12 cellular contexts compared by ENCODE assay signal in genomic region chr6:142827356-142827755, GRCh38.
DNase-seq lines count a peak whose midpoint lies in the region; ATAC-seq and TF ChIP-seq lines count a peak whose summit lies in the region.
"Had no signal": no experiment of that assay in that cellular context is flagged by ENCODE, and none has a peak within 500 bp of the region (broad histone marks: within the 10 kb centered on the region; RNA-seq: fewer than 3 reads in every experiment).

No MANE protein-coding gene starts in this region.

- TF ChIP-seq POLR2A in Peyer's patch (IDR thresholded peaks at IDR 0.05), result peak in 1 of 2 donors; percentile 26

- no peak for ATAC-seq in GM18873 (IDR thresholded peaks at IDR 0.05; ENCODE audit: low FRiP score, unreplicated experiment)
- ATAC-seq in GM18867 (IDR thresholded peaks at IDR 0.05; ENCODE audit: unreplicated experiment), result no peak

- peaks cover 0 to 25% (median 0%) of the 10 kb centered on the region in 4 donors for H3K4me1 ChIP-seq in Peyer's patch

- H3K9me3 ChIP-seq in Peyer's patch, result no peaks in the 10 kb centered on the region
- H3K9me3 ChIP-seq: tibial nerve had no signal

- H3K4me3 ChIP-seq in Peyer's patch, result no peak overlapping the region
- H3K4me3 ChIP-seq: tibial nerve had no signal

- DNase-seq in Peyer's patch (peak in 2 of 3 donors; percentile 81 to 82), dermis blood vessel endothelial cell (peak; percentile 97), left kidney (ENCODE audit: low read depth, low spot score) (peak; percentile 20), pulmonary artery endothelial cell (ENCODE audit: low read depth, low spot score) (peak; percentile 90), superior temporal gyrus (ENCODE audit: extremely low spot score) (no peak)
- no peak for DNase-seq in activated T-cell treated with anti-CD3 and anti-CD28 coated beads, Interleukin-2, amount 50 U/mL, for 48 hours
- DNase-seq: activated CD4-positive, alpha-beta T cell treated with anti-CD3 and anti-CD28 coated beads, Interleukin-2, amount 50 U/mL, for 1 hour; NCI-H1694 treated with DMSO at 0.1 percent for 48 hours; NCI-H526 had no signal

- no peaks in the 10 kb centered on the region for H3K36me3 ChIP-seq in Peyer's patch
- H3K36me3 ChIP-seq: tibial nerve had no signal

- no peaks in the 10 kb centered on the region for H3K27me3 ChIP-seq in Peyer's patch
- H3K27me3 ChIP-seq: tibial nerve had no signal

- peak overlapping the region in 3 of 4 donors; percentile 11 to 75 (median 73) for H3K27ac ChIP-seq in Peyer's patch
- H3K27ac ChIP-seq: tibial nerve had no signal

- peak in 1 of 6 experiments; percentile 30 for TF ChIP-seq CTCF in Peyer's patch (IDR thresholded peaks at IDR 0.05)

Comparison
In these comparisons a context has a peak if more than half of its experiments do, and no peak if none do; other contexts are left out.
1. DNase-seq: peak in Peyer's patch (2 of 3), dermis blood vessel endothelial cell (single experiment), left kidney (single experiment) and pulmonary artery endothelial cell (single experiment); none in activated T-cell treated with anti-CD3 and anti-CD28 coated beads, Interleukin-2, amount 50 U/mL, for 48 hours (0 of 2) and superior temporal gyrus (single experiment).